In the genomic region with DNA sequence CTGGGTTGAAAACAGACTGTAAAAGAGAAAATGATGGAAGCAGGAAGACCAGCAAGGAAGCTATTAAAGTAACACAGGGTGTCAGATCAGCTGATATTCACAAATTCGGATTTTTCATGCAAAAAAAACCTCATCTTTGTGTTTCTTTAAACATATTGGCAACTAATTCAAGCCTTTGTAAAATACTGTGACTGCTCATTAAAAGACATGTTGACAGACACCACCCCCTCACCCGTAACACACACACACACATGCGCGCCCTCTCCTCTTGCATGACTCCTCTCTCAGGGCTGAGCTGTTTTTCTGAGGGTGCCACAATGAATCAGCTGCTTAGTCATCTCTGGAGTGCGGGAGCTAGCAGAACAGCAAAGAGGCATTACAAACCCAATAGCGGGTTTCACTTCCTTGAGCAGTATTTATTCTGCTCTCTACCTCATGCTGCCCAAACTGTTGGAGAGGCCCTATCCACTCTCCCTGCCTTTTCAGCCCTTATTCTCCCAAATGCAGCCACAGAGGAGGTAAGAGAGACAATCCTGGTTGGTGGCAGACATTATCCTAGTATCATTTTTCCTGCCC, we compare ENCODE assay signal across 8 cellular contexts. TPM values are rescaled to one million over a fixed set of nuclear protein-coding genes. Genes with fewer than 3 reads are reported as not detected.
A peak's percentile ranks its signal among the peaks of the same experiment; 100 is the strongest.
DNase-seq lines count a peak whose midpoint lies in the region; ATAC-seq and TF ChIP-seq lines count a peak whose summit lies in the region.

No MANE protein-coding gene starts in this region.

- TF ChIP-seq CTCF in PC-3 (conservative IDR thresholded peaks at IDR 0.05; ENCODE audit: low read depth, low read length) (no peak), fibroblast of the aortic adventitia (IDR thresholded peaks at IDR 0.05; ENCODE audit: insufficient read depth, low read length) (no peak), upper lobe of left lung (IDR thresholded peaks at IDR 0.05) (no peak)

- peak; percentile 100 for ATAC-seq in GM19397 (IDR thresholded peaks at IDR 0.05; ENCODE audit: unreplicated experiment)
- peak; percentile 95 for ATAC-seq in HG03457 (IDR thresholded peaks at IDR 0.05; ENCODE audit: unreplicated experiment)
- peak; percentile 98 for ATAC-seq in PC-3
- peak; percentile 92 to 94 for ATAC-seq in upper lobe of left lung (ENCODE audit: low FRiP score in 2 of 2)

- H3K9ac ChIP-seq in BLaER1 treated with 17β-estradiol and CSF1 and Interleukin-3, amounts not matched to agents 10 nM and 100 nM: peak overlapping the region in 3 of 11 experiments; percentile 30 to 42 (median 39); a peak in 4 of 22 replicates
- H3K9ac ChIP-seq in PC-3 (ENCODE audit: low read length): peak overlapping the region; percentile 53

- H4K20me1 ChIP-seq in BLaER1 treated with 17β-estradiol and CSF1 and Interleukin-3, amounts not matched to agents 10 nM and 100 nM: peaks cover 0 to 6% (median 0%) of the 10 kb centered on the region in 11 experiments; a peak in 1 of 22 replicates
- H4K20me1 ChIP-seq in PC-3 (ENCODE audit: low read length): no peaks in the 10 kb centered on the region

- H3K4me3 ChIP-seq in BLaER1 treated with 17β-estradiol and CSF1 and Interleukin-3, amounts not matched to agents 10 nM and 100 nM: peak overlapping the region in 1 of 10 experiments; percentile 34; a peak in 2 of 20 replicates
- H3K4me3 ChIP-seq in PC-3 (ENCODE audit: low read length) (peak overlapping the region; percentile 24; the same call in 1 of the 2 replicates), fibroblast of the aortic adventitia (ENCODE audit: low read depth, low read length) (peak overlapping the region; percentile 29), upper lobe of left lung (no peak overlapping the region)

- peaks cover 11 to 49% (median 26%) of the 10 kb centered on the region in 10 experiments for H3K4me1 ChIP-seq in BLaER1 treated with 17β-estradiol and CSF1 and Interleukin-3, amounts not matched to agents 10 nM and 100 nM
- H3K4me1 ChIP-seq in PC-3 (ENCODE audit: insufficient read depth, low read length): peaks cover 52% of the 10 kb centered on the region
- H3K4me1 ChIP-seq in upper lobe of left lung: peaks cover 13 to 23% (median 14%) of the 10 kb centered on the region in 4 donors

- TF ChIP-seq POLR2A in upper lobe of left lung (IDR thresholded peaks at IDR 0.05): no peak

- CTCF ChIA-PET in PC-3 (lab: Charles Lee): interaction anchor here (0.5 to 1.2 kb wide), 3 partner anchors 12 to 34 kb away, joined by 3 to 8 read pairs (median 5); no protein-coding TSS in a partner anchor

- no peaks in the 10 kb centered on the region for H3K36me3 ChIP-seq in BLaER1 treated with 17β-estradiol and CSF1 and Interleukin-3, amounts not matched to agents 10 nM and 100 nM
- H3K36me3 ChIP-seq in PC-3 (ENCODE audit: low read depth, low read length) (no peaks in the 10 kb centered on the region), upper lobe of left lung (no peaks in the 10 kb centered on the region)

- POLR2A ChIA-PET in PC-3 (lab: Charles Lee; ENCODE audit: unreplicated experiment): interaction anchor here (0.7 to 0.8 kb wide), 2 partner anchors 108 to 314 kb away, joined by 5 to 6 read pairs; no protein-coding TSS in a partner anchor

- peak overlapping the region in 10 of 11 experiments; percentile 30 to 85 (median 62); a peak in 20 of 22 replicates for H3K4me2 ChIP-seq in BLaER1 treated with 17β-estradiol and CSF1 and Interleukin-3, amounts not matched to agents 10 nM and 100 nM
- H3K4me2 ChIP-seq in PC-3 (ENCODE audit: low read length): peak overlapping the region; percentile 75

- intact Hi-C loops in PC-3 (cut with micrococcal nuclease): loop anchor here (1.0 kb wide), 1 partner anchor 33 kb away; no protein-coding TSS in a partner anchor
- intact Hi-C loops in posterior cingulate gyrus (cut with DNase I): no loop called here

- no peaks in the 10 kb centered on the region for H3K9me2 ChIP-seq in PC-3 (replicated peaks; ENCODE audit: low read length)

- H2AFZ ChIP-seq in PC-3 (ENCODE audit: low read length): peak overlapping the region; percentile 45

- 19 to 31% methylated on average over 6 of the region's 6 CpGs for WGBS in upper lobe of left lung, 2 donors

- peak overlapping the region in 9 of 11 experiments; percentile 15 to 70 (median 27); a peak in 11 of 22 replicates for H3K27ac ChIP-seq in BLaER1 treated with 17β-estradiol and CSF1 and Interleukin-3, amounts not matched to agents 10 nM and 100 nM
- H3K27ac ChIP-seq in PC-3 (ENCODE audit: low read length): peak overlapping the region; percentile 88
- H3K27ac ChIP-seq in upper lobe of left lung: peak overlapping the region in 2 of 4 donors; percentile 4 to 12

- no peak for TF ChIP-seq EP300 in upper lobe of left lung (IDR thresholded peaks at IDR 0.05)

- H3K79me2 ChIP-seq in PC-3 (ENCODE audit: low read length): no peaks in the 10 kb centered on the region

- H3K9me3 ChIP-seq in BLaER1 treated with 17β-estradiol and CSF1 and Interleukin-3, amounts not matched to agents 10 nM and 100 nM (replicated peaks in 1 of 11): no peaks in the 10 kb centered on the region
- H3K9me3 ChIP-seq in PC-3 (ENCODE audit: low read length) (no peaks in the 10 kb centered on the region), upper lobe of left lung (no peaks in the 10 kb centered on the region)

- peak; percentile 98 for DNase-seq in PC-3
- DNase-seq in activated T-cell treated with anti-CD3 and anti-CD28 coated beads, Interleukin-2, amount 50 U/mL, for 1 hour: peak; percentile 45
- DNase-seq in fibroblast of the aortic adventitia (ENCODE audit: low read depth): peak; percentile 97
- peak in 9 of 10 donors; percentile 11 to 90 (median 44) for DNase-seq in posterior cingulate gyrus
- DNase-seq in upper lobe of left lung: peak in 1 of 2 donors; percentile 74

- peaks cover 8% of the 10 kb centered on the region for H3F3A ChIP-seq in PC-3 (ENCODE audit: low read length, unreplicated experiment)

- H3K27me3 ChIP-seq in BLaER1 treated with 17β-estradiol and CSF1 and Interleukin-3, amounts not matched to agents 10 nM and 100 nM: no peaks in the 10 kb centered on the region
- H3K27me3 ChIP-seq in PC-3 (ENCODE audit: low read length) (no peaks in the 10 kb centered on the region), upper lobe of left lung (no peaks in the 10 kb centered on the region)

- no TSS peak for BruUV-seq in PC-3 (replicated peaks; lab: Mats Ljungman, UMichigan)

RNA-seq across cellular contexts. Expression of gene CCDC80, which starts 35.8 kb away (rescaled TPM):
- total RNA-seq in PC-3 (2014; rRNA removed) (17.0 and 20.4 TPM in 2 replicates), fibroblast of the aortic adventitia (ENCODE audit: low replicate concordance) (614 and 2,284 TPM in 2 replicates), upper lobe of left lung (100 to 1,000 TPM in 2 of 6 donors, 10 to 100 TPM in 3, 1 to 10 TPM in 1; 2.1 to 354 (median 20.7) TPM)

Comparison
In these comparisons a context has a peak if more than half of its experiments do, and no peak if none do; other contexts are left out.
1. H3K4me3 ChIP-seq: peak in PC-3 (single experiment) and fibroblast of the aortic adventitia (single experiment); none in upper lobe of left lung (0 of 4).
2. Peak in every context shown above with its lines, with median percentiles within 50 percentile points of each other: ATAC-seq.